ENCODE assay signal across 1 cellular context in the genomic region with DNA sequence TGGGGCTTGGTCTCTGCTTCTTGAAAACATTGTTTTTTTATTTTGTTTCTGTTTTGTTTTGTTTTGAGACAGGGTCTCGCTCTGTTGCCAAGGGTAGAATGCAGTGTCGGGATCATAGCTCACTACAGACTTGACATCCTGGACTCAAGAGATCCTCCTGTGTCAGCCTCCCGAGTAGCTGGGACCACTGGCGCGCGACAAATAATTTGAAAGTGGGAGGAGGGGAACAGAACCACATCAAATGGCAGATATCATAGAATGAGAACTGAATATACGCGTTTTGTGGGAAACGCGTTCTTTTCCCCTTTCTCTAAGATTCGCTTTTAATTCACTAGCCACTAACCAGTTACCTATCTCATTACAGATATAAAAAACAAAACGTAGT.
TF ChIP-seq lines count a peak whose summit lies in the region.

No MANE protein-coding gene starts in this region.

TF ChIP-seq in WTC11, 78 proteins besides CTCF, POLR2A, EP300 and RAD21 (continued from another document):
- TF ChIP-seq ZNF425 (CRISPR knock-in tag; conservative IDR thresholded peaks at IDR 0.05): no peak
- TF ChIP-seq, protein P1, sequence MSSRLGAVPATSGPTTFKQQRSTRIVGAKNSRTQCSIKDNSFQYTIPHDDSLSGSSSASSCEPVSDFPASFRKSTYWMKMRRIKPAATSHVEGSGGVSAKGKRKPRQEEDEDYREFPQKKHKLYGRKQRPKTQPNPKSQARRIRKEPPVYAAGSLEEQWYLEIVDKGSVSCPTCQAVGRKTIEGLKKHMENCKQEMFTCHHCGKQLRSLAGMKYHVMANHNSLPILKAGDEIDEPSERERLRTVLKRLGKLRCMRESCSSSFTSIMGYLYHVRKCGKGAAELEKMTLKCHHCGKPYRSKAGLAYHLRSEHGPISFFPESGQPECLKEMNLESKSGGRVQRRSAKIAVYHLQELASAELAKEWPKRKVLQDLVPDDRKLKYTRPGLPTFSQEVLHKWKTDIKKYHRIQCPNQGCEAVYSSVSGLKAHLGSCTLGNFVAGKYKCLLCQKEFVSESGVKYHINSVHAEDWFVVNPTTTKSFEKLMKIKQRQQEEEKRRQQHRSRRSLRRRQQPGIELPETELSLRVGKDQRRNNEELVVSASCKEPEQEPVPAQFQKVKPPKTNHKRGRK (CRISPR knock-in tag; IDR thresholded peaks at IDR 0.05; ENCODE audit: borderline replicate concordance): no peak
- TF ChIP-seq PRDM15 (CRISPR knock-in tag; IDR thresholded peaks at IDR 0.05): no peak
- TF ChIP-seq, protein P2, sequence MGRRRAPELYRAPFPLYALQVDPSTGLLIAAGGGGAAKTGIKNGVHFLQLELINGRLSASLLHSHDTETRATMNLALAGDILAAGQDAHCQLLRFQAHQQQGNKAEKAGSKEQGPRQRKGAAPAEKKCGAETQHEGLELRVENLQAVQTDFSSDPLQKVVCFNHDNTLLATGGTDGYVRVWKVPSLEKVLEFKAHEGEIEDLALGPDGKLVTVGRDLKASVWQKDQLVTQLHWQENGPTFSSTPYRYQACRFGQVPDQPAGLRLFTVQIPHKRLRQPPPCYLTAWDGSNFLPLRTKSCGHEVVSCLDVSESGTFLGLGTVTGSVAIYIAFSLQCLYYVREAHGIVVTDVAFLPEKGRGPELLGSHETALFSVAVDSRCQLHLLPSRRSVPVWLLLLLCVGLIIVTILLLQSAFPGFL (CRISPR knock-in tag; IDR thresholded peaks at IDR 0.05; ENCODE audit: borderline replicate concordance): no peak
- TF ChIP-seq NR1H2 (CRISPR knock-in tag; IDR thresholded peaks at IDR 0.05): no peak
- TF ChIP-seq NR3C1 (CRISPR knock-in tag; conservative IDR thresholded peaks at IDR 0.05; ENCODE audit: low read depth): no peak
- TF ChIP-seq, protein P3, sequence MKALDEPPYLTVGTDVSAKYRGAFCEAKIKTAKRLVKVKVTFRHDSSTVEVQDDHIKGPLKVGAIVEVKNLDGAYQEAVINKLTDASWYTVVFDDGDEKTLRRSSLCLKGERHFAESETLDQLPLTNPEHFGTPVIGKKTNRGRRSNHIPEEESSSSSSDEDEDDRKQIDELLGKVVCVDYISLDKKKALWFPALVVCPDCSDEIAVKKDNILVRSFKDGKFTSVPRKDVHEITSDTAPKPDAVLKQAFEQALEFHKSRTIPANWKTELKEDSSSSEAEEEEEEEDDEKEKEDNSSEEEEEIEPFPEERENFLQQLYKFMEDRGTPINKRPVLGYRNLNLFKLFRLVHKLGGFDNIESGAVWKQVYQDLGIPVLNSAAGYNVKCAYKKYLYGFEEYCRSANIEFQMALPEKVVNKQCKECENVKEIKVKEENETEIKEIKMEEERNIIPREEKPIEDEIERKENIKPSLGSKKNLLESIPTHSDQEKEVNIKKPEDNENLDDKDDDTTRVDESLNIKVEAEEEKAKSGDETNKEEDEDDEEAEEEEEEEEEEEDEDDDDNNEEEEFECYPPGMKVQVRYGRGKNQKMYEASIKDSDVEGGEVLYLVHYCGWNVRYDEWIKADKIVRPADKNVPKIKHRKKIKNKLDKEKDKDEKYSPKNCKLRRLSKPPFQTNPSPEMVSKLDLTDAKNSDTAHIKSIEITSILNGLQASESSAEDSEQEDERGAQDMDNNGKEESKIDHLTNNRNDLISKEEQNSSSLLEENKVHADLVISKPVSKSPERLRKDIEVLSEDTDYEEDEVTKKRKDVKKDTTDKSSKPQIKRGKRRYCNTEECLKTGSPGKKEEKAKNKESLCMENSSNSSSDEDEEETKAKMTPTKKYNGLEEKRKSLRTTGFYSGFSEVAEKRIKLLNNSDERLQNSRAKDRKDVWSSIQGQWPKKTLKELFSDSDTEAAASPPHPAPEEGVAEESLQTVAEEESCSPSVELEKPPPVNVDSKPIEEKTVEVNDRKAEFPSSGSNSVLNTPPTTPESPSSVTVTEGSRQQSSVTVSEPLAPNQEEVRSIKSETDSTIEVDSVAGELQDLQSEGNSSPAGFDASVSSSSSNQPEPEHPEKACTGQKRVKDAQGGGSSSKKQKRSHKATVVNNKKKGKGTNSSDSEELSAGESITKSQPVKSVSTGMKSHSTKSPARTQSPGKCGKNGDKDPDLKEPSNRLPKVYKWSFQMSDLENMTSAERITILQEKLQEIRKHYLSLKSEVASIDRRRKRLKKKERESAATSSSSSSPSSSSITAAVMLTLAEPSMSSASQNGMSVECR (CRISPR knock-in tag; IDR thresholded peaks at IDR 0.05; ENCODE audit: borderline replicate concordance): no peak
